ENCODE assay signal across 2 cellular contexts in the genomic region with DNA sequence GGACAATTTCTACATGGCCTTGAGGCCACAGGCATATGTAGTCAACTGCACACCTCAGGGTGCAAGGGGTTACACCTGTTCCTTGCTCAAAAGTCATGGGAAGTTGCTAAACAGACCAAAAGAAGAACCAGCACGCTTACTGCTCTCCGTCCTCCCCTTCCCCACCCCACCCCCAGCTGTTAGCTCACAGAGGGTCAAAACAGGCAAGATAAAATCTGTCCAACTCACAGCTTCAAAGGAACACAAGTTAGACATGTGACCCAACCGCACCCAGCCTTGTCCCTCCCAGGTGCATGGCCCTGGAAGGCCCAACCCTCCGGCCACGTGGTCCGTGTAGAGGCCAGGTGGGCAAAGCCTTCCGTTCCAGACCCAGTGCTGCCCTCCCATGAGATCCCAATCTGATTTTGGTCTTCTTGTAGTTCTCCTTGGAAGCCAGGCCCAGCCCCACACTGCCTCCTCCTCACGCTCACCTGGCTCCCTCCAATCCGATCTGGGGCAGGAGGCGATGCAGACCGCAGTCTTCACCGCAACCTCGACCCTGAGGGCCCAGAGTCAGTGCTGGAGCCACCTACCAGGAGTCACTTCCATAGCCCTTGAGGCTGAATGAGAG.
TF ChIP-seq lines count a peak whose summit lies in the region.

No MANE protein-coding gene starts in this region.

TF ChIP-seq in IMR-90, 13 proteins besides CTCF, POLR2A, EP300 and RAD21:
- no peak for TF ChIP-seq SMC3 (IDR thresholded peaks at IDR 0.05; ENCODE audit: low read depth, low read length)
- TF ChIP-seq RFX5 (IDR thresholded peaks at IDR 0.05; ENCODE audit: low read depth, low read length) = no peak
- no peak for TF ChIP-seq CHD1 (IDR thresholded peaks at IDR 0.05; ENCODE audit: low read depth, low read length)
- TF ChIP-seq ELK1 (IDR thresholded peaks at IDR 0.05; ENCODE audit: borderline replicate concordance, low read depth, low read length) = no peak

TF ChIP-seq in H1, 55 proteins besides CTCF, POLR2A, EP300 and RAD21:
- TF ChIP-seq USF2 (IDR thresholded peaks at IDR 0.05; ENCODE audit: low read length) = no peak
- TF ChIP-seq TCF12 (IDR thresholded peaks at IDR 0.05; ENCODE audit: low read depth, low read length) = no peak
- no peak for TF ChIP-seq SP2 (IDR thresholded peaks at IDR 0.05; ENCODE audit: low read length)
- TF ChIP-seq TAF7 (optimal IDR thresholded peaks at IDR 0.05; ENCODE audit: borderline replicate concordance, low read depth, low read length) = no peak
- TF ChIP-seq POU5F1 (IDR thresholded peaks at IDR 0.05; ENCODE audit: low read depth, low read length) = no peak
- TF ChIP-seq ASH2L (IDR thresholded peaks at IDR 0.05; ENCODE audit: low read length) = no peak
- TF ChIP-seq POLR2AphosphoS5 (IDR thresholded peaks at IDR 0.05; ENCODE audit: low read depth, low read length) = no peak
- TF ChIP-seq CTBP2 (IDR thresholded peaks at IDR 0.05; ENCODE audit: borderline replicate concordance, insufficient read depth, insufficient read length, low read length) = no peak
